ENCODE assay signal across 9 cellular contexts in the genomic region with DNA sequence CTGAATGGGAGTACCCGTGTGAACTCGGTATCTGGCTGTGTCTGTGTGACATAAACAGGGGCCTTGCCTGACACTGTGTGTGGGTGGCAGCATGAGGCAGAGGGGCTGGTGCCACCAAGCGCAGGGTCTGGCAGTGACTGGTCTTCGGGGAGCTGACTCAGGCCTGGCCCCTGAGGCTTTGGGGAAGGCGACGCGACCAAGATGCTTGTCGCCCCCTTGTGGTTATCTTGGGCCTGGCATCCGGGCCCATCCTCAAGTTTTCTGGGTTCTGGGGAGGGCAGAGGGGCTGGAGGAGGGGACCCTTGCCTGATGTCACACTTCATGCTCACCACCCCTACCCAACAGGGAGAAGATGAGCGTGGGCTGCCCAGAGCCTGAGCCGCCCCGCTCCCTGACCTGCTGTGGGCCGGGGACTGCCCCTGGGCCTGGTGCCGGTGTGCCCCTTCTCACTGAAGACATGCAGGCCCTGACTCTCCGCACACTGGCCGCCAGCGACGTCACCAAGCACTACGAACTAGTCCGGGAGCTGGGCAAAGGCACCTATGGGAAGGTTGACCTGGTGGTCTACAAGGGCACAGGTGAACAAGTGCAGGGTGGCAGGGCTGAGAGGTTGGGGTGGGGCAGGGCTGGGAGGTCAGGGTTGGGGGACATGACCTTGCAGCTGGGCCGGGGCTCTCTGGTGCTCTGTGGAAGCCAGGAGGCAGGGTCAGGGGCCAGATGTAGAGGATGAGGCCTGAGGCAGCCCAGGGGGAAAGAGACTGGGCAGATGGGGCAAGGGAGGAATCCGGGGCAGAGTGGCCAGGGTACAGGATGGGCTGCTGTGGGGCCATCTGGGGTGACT. TPM values are rescaled to one million over a fixed set of nuclear protein-coding genes. Genes with fewer than 3 reads are reported as not detected.
DNase-seq lines count a peak whose midpoint lies in the region; ATAC-seq lines count a peak whose summit lies in the region.
"Had no signal": no experiment of that assay in that cellular context is flagged by ENCODE, and none has a peak within 500 bp of the region (broad histone marks: within the 10 kb centered on the region; RNA-seq: fewer than 3 reads in every experiment).

No MANE protein-coding gene starts in this region.

- ATAC-seq in HG02852 (IDR thresholded peaks at IDR 0.05; ENCODE audit: unreplicated experiment): no peak

- DNase-seq in ELR (ENCODE audit: low read depth) (peak; percentile 72), LoVo (ENCODE audit: low spot score) (peak; percentile 25), cerebellar cortex (ENCODE audit: low spot score) (peak; percentile 61), lung microvascular endothelial cell (ENCODE audit: low read depth in 2 of 2) (peak; percentile 47 to 48), occipital lobe (lab: John Stamatoyannopoulos, UW) (no peak)
- peak; percentile 73 to 80 for DNase-seq in activated CD4-positive, alpha-beta T cell treated with anti-CD3 and anti-CD28 coated beads for 4 hours
- DNase-seq in stimulated activated CD8-positive, alpha-beta memory T cell treated with anti-CD3 and anti-CD28 coated beads, Interleukin-15, amount 100 ng/mL, for 4 hours (ENCODE audit: low read depth in 2 of 2): peak; percentile 50 to 58

RNA-seq across cellular contexts. Expression of a gene that starts 24.9 kb away (rescaled TPM):
- total RNA-seq in lung microvascular endothelial cell: under 0.01 TPM in 1 of 2 replicates, not detected in the other
- 19.5 TPM for total RNA-seq in occipital lobe

RNA-seq across cellular contexts. Expression of a gene that starts 46.0 kb away (rescaled TPM):
- total RNA-seq in lung microvascular endothelial cell: not detected in 2 replicates
- not detected for total RNA-seq in occipital lobe
- total RNA-seq: dermis microvascular lymphatic vessel endothelial cell had no signal

Comparison
In these comparisons a context has a peak if more than half of its experiments do, and no peak if none do; other contexts are left out.
1. RNA of a gene that starts 24.9 kb away (total RNA-seq): 19.5 TPM in occipital lobe (single experiment); under 0.01 TPM in lung microvascular endothelial cell; every median in the first group is over 10 times any median in the second.